ENCODE assay signal across 13 cellular contexts in genomic region chr18:659597-659996, GRCh38. TPM values are rescaled to one million over a fixed set of nuclear protein-coding genes. Genes with fewer than 3 reads are reported as not detected.
DNase-seq lines count a peak whose midpoint lies in the region; ATAC-seq and TF ChIP-seq lines count a peak whose summit lies in the region.
"Had no signal": no experiment of that assay in that cellular context is flagged by ENCODE, and none has a peak within 500 bp of the region (broad histone marks: within the 10 kb centered on the region; RNA-seq: fewer than 3 reads in every experiment).

No MANE protein-coding gene starts in this region.

- H3K27me3 ChIP-seq in CD4-positive, alpha-beta T cell (ENCODE audit: control insufficient read depth, insufficient read depth, low read length) = peaks cover 13% of the 10 kb centered on the region
- no peaks in the 10 kb centered on the region for H3K27me3 ChIP-seq in H9 (ENCODE audit: insufficient read depth, low read length)
- H3K27me3 ChIP-seq in left ventricle myocardium inferior (ENCODE audit: low read depth) = peaks cover 35% of the 10 kb centered on the region

- no CpG with 5 or more reads among the region's 6 CpGs for WGBS in H9 (ENCODE audit: extremely low coverage, insufficient read length, low lambda C conversion rate)

- no peaks in the 10 kb centered on the region for H3K36me3 Mint-ChIP-seq in CD4-positive, alpha-beta T cell (ENCODE audit: low read depth)
- H3K36me3 Mint-ChIP-seq in H9 (ENCODE audit: insufficient read depth in 1 of 3, low read depth in 3 of 3) = peaks cover 39 to 48% (median 40%) of the 10 kb centered on the region in 3 experiments
- peaks cover 45% of the 10 kb centered on the region for H3K36me3 Mint-ChIP-seq in activated CD8-positive, alpha-beta T cell treated with anti-CD3 and anti-CD28 coated beads for 36 hours (ENCODE audit: low read depth)
- H3K36me3 Mint-ChIP-seq in naive B cell = no peaks in the 10 kb centered on the region

- H3K23me2 ChIP-seq in H9 (ENCODE audit: insufficient read length, low read depth, low read length, poor library complexity, severe bottlenecking) = peaks cover 8% of the 10 kb centered on the region

- CTCF ChIA-PET in CD4-positive, alpha-beta T cell (lab: Charles Lee) = no interaction called here
- CTCF ChIA-PET in activated CD8-positive, alpha-beta T cell treated with anti-CD3 and anti-CD28 coated beads for 36 hours (lab: Charles Lee) = interaction anchor here (1.4 to 2.8 kb wide), 5 partner anchors 35 to 180 kb away, joined by 3 to 27 read pairs (median 5); partner anchors contain the start of gene ENOSF1

- H2BK15ac ChIP-seq in H9 (ENCODE audit: low read depth, low read length) = no peak overlapping the region

- no peaks in the 10 kb centered on the region for H3K9me3 ChIP-seq in CD4-positive, alpha-beta T cell (ENCODE audit: control insufficient read depth, low read length)
- H3K9me3 ChIP-seq in H9 (ENCODE audit: control insufficient read depth, low read depth, low read length) = no peaks in the 10 kb centered on the region
- H3K9me3 ChIP-seq in left ventricle myocardium inferior (replicated peaks) = no peaks in the 10 kb centered on the region
- H3K9me3 ChIP-seq: esophagus squamous epithelium had no signal

- ATAC-seq in CD4-positive, alpha-beta T cell (ENCODE audit: poor library complexity) = no peak
- no peak for ATAC-seq in activated CD8-positive, alpha-beta T cell treated with anti-CD3 and anti-CD28 coated beads for 36 hours
- ATAC-seq in naive B cell (ENCODE audit: low read depth in 2 of 2) = no peak
- no peak for ATAC-seq in HG02938 (IDR thresholded peaks at IDR 0.05; ENCODE audit: unreplicated experiment)
- ATAC-seq in HG02870 (IDR thresholded peaks at IDR 0.05; ENCODE audit: unreplicated experiment) = no peak

- H3K4me2 ChIP-seq in H9 (ENCODE audit: insufficient read depth, insufficient read length, low read length) = peak overlapping the region; percentile 92

- no peaks in the 10 kb centered on the region for H4K20me1 ChIP-seq in H9 (ENCODE audit: control insufficient read depth, insufficient read depth, insufficient read length)

- no peak overlapping the region for H4K8ac ChIP-seq in H9 (replicated peaks; ENCODE audit: insufficient read length, low read depth, low read length)

- no peak overlapping the region for H3K27ac Mint-ChIP-seq in CD4-positive, alpha-beta T cell
- no peak overlapping the region for H3K27ac Mint-ChIP-seq in H9
- H3K27ac Mint-ChIP-seq in activated CD8-positive, alpha-beta T cell treated with anti-CD3 and anti-CD28 coated beads for 36 hours = peak overlapping the region; percentile 24
- no peak overlapping the region for H3K27ac Mint-ChIP-seq in naive B cell

- H3K14ac ChIP-seq in H9 (ENCODE audit: insufficient read depth, low read length) = no peak overlapping the region

- H2AK5ac ChIP-seq in H9 (ENCODE audit: insufficient read length, low read length) = no peak overlapping the region

- no peak for DNase-seq in CD4-positive, alpha-beta T cell
- DNase-seq in H9 = no peak
- DNase-seq in activated CD8-positive, alpha-beta T cell treated with anti-CD3 and anti-CD28 coated beads for 36 hours = no peak
- DNase-seq in naive B cell = no peak
- DNase-seq in left ventricle myocardium inferior = no peak
- DNase-seq: activated effector memory CD4-positive, alpha-beta T cell treated with anti-CD3 and anti-CD28 coated beads, Interleukin-2, amount 50 U/mL, for 16 hours; DMS 273 treated with DMSO at 0.1 percent for 48 hours; esophagus squamous epithelium; midbrain; NCI-H2171 treated with DMSO at 0.1 percent for 48 hours; retina had no signal

- intact Hi-C loops in CD4-positive, alpha-beta T cell (cut with DNase I, micrococcal nuclease) = no loop called here
- intact Hi-C loops in activated CD8-positive, alpha-beta T cell treated with anti-CD3 and anti-CD28 coated beads for 36 hours (cut with micrococcal nuclease) = no loop called here
- intact Hi-C loops in left ventricle myocardium inferior (cut with micrococcal nuclease) = no loop called here

- H2BK5ac ChIP-seq in H9 (ENCODE audit: insufficient read length, low read length) = no peak overlapping the region

- no peak overlapping the region for H2BK120ac ChIP-seq in H9 (ENCODE audit: low read depth, low read length, poor library complexity, severe bottlenecking)

- POLR2A ChIA-PET in CD4-positive, alpha-beta T cell (lab: Charles Lee) = no interaction called here
- POLR2A ChIA-PET in activated CD8-positive, alpha-beta T cell treated with anti-CD3 and anti-CD28 coated beads for 36 hours (lab: Charles Lee) = interaction anchor here (1.0 to 4.7 kb wide), 8 partner anchors 10 to 391 kb away, joined by 3 to 41 read pairs (median 6); no protein-coding TSS in a partner anchor

- H3K79me2 ChIP-seq in H9 (ENCODE audit: insufficient read depth, low read length) = no peaks in the 10 kb centered on the region; the same call in 1 of the 2 replicates

- H2BK12ac ChIP-seq in H9 (ENCODE audit: insufficient read length, low read depth, low read length) = no peak overlapping the region

- no peak overlapping the region for H2AFZ ChIP-seq in H9 (ENCODE audit: low read length)

- no peak overlapping the region for H3K9ac ChIP-seq in H9 (ENCODE audit: extremely low read depth, insufficient read length, low read length)

- no peak overlapping the region for H3K4me3 ChIP-seq in left ventricle myocardium inferior

- H3K4me3 Mint-ChIP-seq in CD4-positive, alpha-beta T cell = peak overlapping the region; percentile 87
- H3K4me3 Mint-ChIP-seq in H9 (peak overlapping the region; percentile 89 to 90), naive B cell (peak overlapping the region in 7 of 8 donors; percentile 15 to 86 (median 64))
- peak overlapping the region; percentile 94 for H3K4me3 Mint-ChIP-seq in activated CD8-positive, alpha-beta T cell treated with anti-CD3 and anti-CD28 coated beads for 36 hours

- no peak overlapping the region for H3K18ac ChIP-seq in H9 (ENCODE audit: insufficient read length, low read depth, low read length)

- H3K4me1 ChIP-seq in H9 (ENCODE audit: insufficient read depth, low read length) (no peaks in the 10 kb centered on the region; the same call in 1 of the 2 replicates), left ventricle myocardium inferior (peaks cover 20% of the 10 kb centered on the region)

- H3K4ac ChIP-seq in H9 (ENCODE audit: low read depth, low read length) = no peak overlapping the region

- H3K79me1 ChIP-seq in H9 (ENCODE audit: insufficient read depth, low read depth, low read length, poor library complexity, severe bottlenecking) = peaks cover 7% of the 10 kb centered on the region

- H3K23ac ChIP-seq in H9 (ENCODE audit: insufficient read length, low read depth, low read length) = no peak overlapping the region

- no peak overlapping the region for H2BK20ac ChIP-seq in H9 (ENCODE audit: low read depth, low read length, poor library complexity, severe bottlenecking)

- peaks cover 11% of the 10 kb centered on the region for H3K4me1 Mint-ChIP-seq in CD4-positive, alpha-beta T cell (ENCODE audit: low read depth)
- H3K4me1 Mint-ChIP-seq in H9 = peaks cover 25 to 26% of the 10 kb centered on the region in 2 experiments
- H3K4me1 Mint-ChIP-seq in activated CD8-positive, alpha-beta T cell treated with anti-CD3 and anti-CD28 coated beads for 36 hours (ENCODE audit: low read depth) = peaks cover 20% of the 10 kb centered on the region
- peaks cover 4 to 20% (median 9%) of the 10 kb centered on the region in 3 donors for H3K4me1 Mint-ChIP-seq in naive B cell

- no peak overlapping the region for H3K27ac ChIP-seq in CD4-positive, alpha-beta T cell (ENCODE audit: low read depth, low read length)
- no peak overlapping the region for H3K27ac ChIP-seq in H9 (ENCODE audit: insufficient read length, low read depth, low read length)
- H3K27ac ChIP-seq in left ventricle myocardium inferior (replicated peaks) = no peak overlapping the region
- H3K27ac ChIP-seq: esophagus squamous epithelium had no signal

- H4K5ac ChIP-seq in H9 (ENCODE audit: insufficient read length, low read depth, low read length) = no peak overlapping the region

- no peak overlapping the region for H3T11ph ChIP-seq in H9 (ENCODE audit: low read length)

- peaks cover 39% of the 10 kb centered on the region for H3K27me3 Mint-ChIP-seq in CD4-positive, alpha-beta T cell
- H3K27me3 Mint-ChIP-seq in H9 (ENCODE audit: low read depth) = peaks cover 1% of the 10 kb centered on the region; the same call in 1 of the 2 replicates
- H3K27me3 Mint-ChIP-seq in activated CD8-positive, alpha-beta T cell treated with anti-CD3 and anti-CD28 coated beads for 36 hours = peaks cover 14% of the 10 kb centered on the region
- H3K27me3 Mint-ChIP-seq in naive B cell = peaks cover 30 to 44% (median 38%) of the 10 kb centered on the region in 3 donors

- H3K9me3 Mint-ChIP-seq in CD4-positive, alpha-beta T cell = peaks cover 2% of the 10 kb centered on the region
- H3K9me3 Mint-ChIP-seq in H9 = peaks cover 9 to 10% of the 10 kb centered on the region in 2 experiments
- H3K9me3 Mint-ChIP-seq in activated CD8-positive, alpha-beta T cell treated with anti-CD3 and anti-CD28 coated beads for 36 hours = peaks cover 7% of the 10 kb centered on the region
- H3K9me3 Mint-ChIP-seq in naive B cell = peaks cover 0 to 8% (median 2%) of the 10 kb centered on the region in 7 donors

- no peaks in the 10 kb centered on the region for H3K36me3 ChIP-seq in left ventricle myocardium inferior
- H3K36me3 ChIP-seq: esophagus squamous epithelium had no signal

- TF ChIP-seq CTCF in CD4-positive, alpha-beta T cell (IDR thresholded peaks at IDR 0.05) = no peak
- TF ChIP-seq CTCF in H9 (conservative IDR thresholded peaks at IDR 0.05) (no peak), left ventricle myocardium inferior (IDR thresholded peaks at IDR 0.05; ENCODE audit: borderline replicate concordance) (no peak)
- TF ChIP-seq CTCF in activated CD8-positive, alpha-beta T cell treated with anti-CD3 and anti-CD28 coated beads for 36 hours (IDR thresholded peaks at IDR 0.05) = no peak

- no peak overlapping the region for H3K56ac ChIP-seq in H9 (ENCODE audit: insufficient read length, low read depth, low read length)

- no peak overlapping the region for H4K91ac ChIP-seq in H9 (ENCODE audit: insufficient read length, low read depth, low read length)

RNA-seq across cellular contexts. Expression of gene TYMS, which starts 2.1 kb away (rescaled TPM):
- total RNA-seq in CD4-positive, alpha-beta T cell = 1 to 10 TPM; 1.1 to 1.5 TPM
- total RNA-seq in H9 (2021) (135 and 140 TPM in 2 replicates), left ventricle myocardium inferior (3.1 TPM)
- 100 to 1,000 TPM; 324 to 329 TPM for total RNA-seq in activated CD8-positive, alpha-beta T cell treated with anti-CD3 and anti-CD28 coated beads for 36 hours
- 1 to 10 TPM in 1 of 6 donors, not detected in 5; 1.0 TPM for polyA plus RNA-seq in naive B cell (ENCODE audit: low read depth in 6 of 6)

RNA-seq across cellular contexts. Expression of gene ENOSF1, which starts 52.8 kb away (rescaled TPM):
- total RNA-seq in CD4-positive, alpha-beta T cell = 10 to 100 TPM; 37.8 to 40.1 TPM
- total RNA-seq in H9 (2021) = 37.9 and 40.3 TPM in 2 replicates
- 100 to 1,000 TPM; 113 to 114 TPM for total RNA-seq in activated CD8-positive, alpha-beta T cell treated with anti-CD3 and anti-CD28 coated beads for 36 hours
- 1 to 10 TPM in 5 of 6 donors, under 1 TPM in 1; 0.53 to 6.6 (median 1.3) TPM for polyA plus RNA-seq in naive B cell (ENCODE audit: low read depth in 6 of 6)
- 24.4 TPM for total RNA-seq in left ventricle myocardium inferior

Comparison
In these comparisons a context has a peak if more than half of its experiments do, and no peak if none do; other contexts are left out.
1. RNA of gene TYMS, which starts 2.1 kb away (total RNA-seq): 324 to 329 TPM in activated CD8-positive, alpha-beta T cell treated with anti-CD3 and anti-CD28 coated beads for 36 hours and 135 to 140 TPM in H9; 3.1 TPM in left ventricle myocardium inferior (single experiment) and 1.1 to 1.5 TPM in CD4-positive, alpha-beta T cell; every median in the first group is over 10 times any median in the second.
2. Peak in every context shown above with its lines, with median percentiles within 50 percentile points of each other: H3K4me3 Mint-ChIP-seq.